17 cellular contexts compared by ENCODE assay signal in the genomic region with DNA sequence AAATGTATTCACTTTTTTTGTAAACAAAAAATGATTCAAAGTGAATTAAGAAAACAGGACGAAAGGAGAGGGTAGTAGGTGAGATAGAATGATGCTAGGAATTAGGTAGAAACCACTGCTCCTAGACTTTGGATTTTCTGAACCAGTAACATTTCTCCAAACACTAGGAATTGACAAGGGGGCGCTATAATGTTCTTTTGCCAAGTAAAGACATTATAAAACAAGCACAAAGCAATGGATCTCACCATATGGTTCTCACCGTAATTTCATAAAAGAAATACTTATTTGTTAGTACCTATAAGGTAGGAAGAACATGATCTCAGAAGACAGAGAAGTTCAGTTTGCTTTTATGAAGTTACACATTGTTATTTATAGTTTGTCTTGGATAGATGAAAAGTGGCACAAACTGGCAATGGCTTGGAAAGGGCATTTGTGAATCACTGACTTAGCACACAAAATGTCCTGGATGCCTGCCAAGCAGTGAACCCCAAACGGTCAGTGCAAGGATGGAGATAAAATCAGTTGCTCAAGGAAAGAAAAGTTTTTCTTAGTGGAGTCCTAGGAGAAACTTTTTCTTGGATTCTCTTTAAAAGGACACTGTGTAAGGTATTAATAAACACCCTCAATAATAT. TPM values are rescaled to one million over a fixed set of nuclear protein-coding genes. Genes with fewer than 3 reads are reported as not detected.
DNase-seq lines count a peak whose midpoint lies in the region; ATAC-seq, FAIRE-seq and TF ChIP-seq lines count a peak whose summit lies in the region.
"Had no signal": no experiment of that assay in that cellular context is flagged by ENCODE, and none has a peak within 500 bp of the region (broad histone marks: within the 10 kb centered on the region; RNA-seq: fewer than 3 reads in every experiment).

No MANE protein-coding gene starts in this region.

- DNase-seq in MCF 10A (ENCODE audit: unreplicated experiment) = peak; percentile 65
- DNase-seq in breast epithelium (ENCODE audit: low spot score in 2 of 2) = no peak
- peak; percentile 39 for DNase-seq in RKO (ENCODE audit: low spot score)
- no peak for DNase-seq in GM12892 (ENCODE audit: insufficient read length)
- no peak for DNase-seq in GM12891 (ENCODE audit: insufficient read length, low spot score)
- no peak for DNase-seq in heart left ventricle
- DNase-seq: activated CD4-positive, CD25-positive, alpha-beta regulatory T cell treated with anti-CD3 and anti-CD28 coated beads, Interleukin-2, amount 50 U/mL, for 72 hours; activated naive CD8-positive, alpha-beta T cell treated with anti-CD3 and anti-CD28 coated beads, Interleukin-2, amount 50 U/mL, for 24 hours; activated T-cell treated with anti-CD3 and anti-CD28 coated beads, Interleukin-2, amount 50 U/mL, for 1 hour; lower lobe of right lung; MV-4-11; small intestine; stomach had no signal

- 40 to 53% methylated on average over 4 of the region's 4 CpGs for WGBS in gastroesophageal sphincter (ENCODE audit: low coverage in 1 of 2), 2 donors
- WGBS in heart left ventricle, 4 donors = 45 to 57% (median 53%) methylated on average over 4 of the region's 4 CpGs

- H3K36me3 ChIP-seq in breast epithelium (no peaks in the 10 kb centered on the region), gastroesophageal sphincter (no peaks in the 10 kb centered on the region), heart left ventricle (no peaks in the 10 kb centered on the region)
- H3K36me3 ChIP-seq: lower lobe of right lung, stomach had no signal

- CTCF ChIA-PET in MCF 10A (lab: Yijun Ruan, JAX) = interaction anchor here (1.1 kb wide), 1 partner anchor 280 kb away, joined by 3 read pairs; no protein-coding TSS in a partner anchor

- POLR2A ChIA-PET in MCF 10A (lab: Yijun Ruan, JAX) = interaction anchor here (0.6 kb wide), 1 partner anchor 52 kb away, joined by 3 read pairs; no protein-coding TSS in a partner anchor

- intact Hi-C loops in MCF 10A (cut with micrococcal nuclease) = no loop called here
- intact Hi-C loops in breast epithelium (cut with DNase I; ENCODE audit: low total_unique reads) = no loop called here
- intact Hi-C loops in heart left ventricle (cut with DNase I) = loop anchor here in 1 of 10 donors (10.0 kb wide), 1 partner anchor 58 kb away; a partner anchor contains a TSS

- no peak for TF ChIP-seq EP300 in gastroesophageal sphincter (IDR thresholded peaks at IDR 0.05)

- TF ChIP-seq CTCF in MCF 10A (IDR thresholded peaks at IDR 0.05; ENCODE audit: unreplicated experiment) (no peak), breast epithelium (IDR thresholded peaks at IDR 0.05) (no peak), gastroesophageal sphincter (IDR thresholded peaks at IDR 0.05) (no peak), heart left ventricle (IDR thresholded peaks at IDR 0.05) (peak in 1 of 12 donors; percentile 11)

- TF ChIP-seq POLR2A in breast epithelium (IDR thresholded peaks at IDR 0.05) (no peak), gastroesophageal sphincter (IDR thresholded peaks at IDR 0.05) (no peak), GM12892 (IDR thresholded peaks at IDR 0.05; ENCODE audit: low read depth, low read length) (no peak), GM12891 (IDR thresholded peaks at IDR 0.05; ENCODE audit: low read depth, low read length) (no peak), heart left ventricle (IDR thresholded peaks at IDR 0.05) (no peak)

- H3K27ac ChIP-seq in breast epithelium (no peak overlapping the region), gastroesophageal sphincter (peak overlapping the region in 3 of 4 donors; percentile 17 to 42 (median 26)), heart left ventricle (peak overlapping the region in 1 of 12 donors; percentile 65)
- H3K27ac ChIP-seq: lower lobe of right lung had no signal

- H3K9me3 ChIP-seq in breast epithelium (no peaks in the 10 kb centered on the region), gastroesophageal sphincter (no peaks in the 10 kb centered on the region), heart left ventricle (no peaks in the 10 kb centered on the region)
- H3K9me3 ChIP-seq: lower lobe of right lung, stomach had no signal

- FAIRE-seq in GM12892 (lab: Jason Lieb, UNC) (no peak), GM12891 (lab: Jason Lieb, UNC) (no peak)
- FAIRE-seq: colon had no signal

- BruUV-seq in MCF 10A (replicated peaks; lab: Mats Ljungman, UMichigan) = no TSS peak

- H3K27me3 ChIP-seq in breast epithelium (no peaks in the 10 kb centered on the region), gastroesophageal sphincter (no peaks in the 10 kb centered on the region), heart left ventricle (no peaks in the 10 kb centered on the region)

- no peak overlapping the region for H3K4me3 Mint-ChIP-seq in MCF 10A (ENCODE audit: unreplicated experiment)
- H3K4me3 Mint-ChIP-seq: activated naive CD8-positive, alpha-beta T cell treated with anti-CD3 and anti-CD28 coated beads, Interleukin-2, amount 50 U/mL, for 24 hours had no signal

- H3K27ac Mint-ChIP-seq in MCF 10A (ENCODE audit: low read depth, unreplicated experiment) = peak overlapping the region; percentile 35
- H3K27ac Mint-ChIP-seq: activated naive CD8-positive, alpha-beta T cell treated with anti-CD3 and anti-CD28 coated beads, Interleukin-2, amount 50 U/mL, for 24 hours had no signal

- no peak overlapping the region for H3K4me3 ChIP-seq in breast epithelium
- no peak overlapping the region for H3K4me3 ChIP-seq in gastroesophageal sphincter
- H3K4me3 ChIP-seq in heart left ventricle = no peak overlapping the region
- H3K4me3 ChIP-seq: lower lobe of right lung, stomach had no signal

- no peaks in the 10 kb centered on the region for H3K9me3 Mint-ChIP-seq in MCF 10A (ENCODE audit: unreplicated experiment)
- H3K9me3 Mint-ChIP-seq: activated naive CD8-positive, alpha-beta T cell treated with anti-CD3 and anti-CD28 coated beads, Interleukin-2, amount 50 U/mL, for 24 hours had no signal

- H3K36me3 Mint-ChIP-seq in MCF 10A (ENCODE audit: insufficient read depth, unreplicated experiment) = no peaks in the 10 kb centered on the region

- H3K4me1 ChIP-seq in breast epithelium = no peaks in the 10 kb centered on the region
- peaks cover 0 to 60% (median 4%) of the 10 kb centered on the region in 3 donors for H3K4me1 ChIP-seq in gastroesophageal sphincter
- H3K4me1 ChIP-seq in heart left ventricle = peaks cover 0 to 21% (median 5%) of the 10 kb centered on the region in 12 donors

- ATAC-seq in gastroesophageal sphincter (no peak), GM18502 (IDR thresholded peaks at IDR 0.05; ENCODE audit: poor library complexity, unreplicated experiment) (no peak), heart left ventricle (no peak)
- ATAC-seq: activated naive CD8-positive, alpha-beta T cell treated with anti-CD3 and anti-CD28 coated beads, Interleukin-2, amount 50 U/mL, for 24 hours; esophagus mucosa; lower lobe of right lung had no signal

- peaks cover 24% of the 10 kb centered on the region for H3K4me1 Mint-ChIP-seq in MCF 10A (ENCODE audit: insufficient read depth, unreplicated experiment)

- no peaks in the 10 kb centered on the region for H3K27me3 Mint-ChIP-seq in MCF 10A (ENCODE audit: insufficient read depth, unreplicated experiment)
- H3K27me3 Mint-ChIP-seq: activated naive CD8-positive, alpha-beta T cell treated with anti-CD3 and anti-CD28 coated beads, Interleukin-2, amount 50 U/mL, for 24 hours had no signal

TF ChIP-seq in GM12891, 5 proteins besides CTCF, POLR2A, EP300 and RAD21:
- TF ChIP-seq POLR2AphosphoS5 (IDR thresholded peaks at IDR 0.05; ENCODE audit: low read depth, low read length) = no peak
- TF ChIP-seq SPI1 (IDR thresholded peaks at IDR 0.05; ENCODE audit: low read depth, low read length) = no peak
- no peak for TF ChIP-seq POU2F2 (IDR thresholded peaks at IDR 0.05; ENCODE audit: low read depth, low read length)
- TF ChIP-seq PAX5 (IDR thresholded peaks at IDR 0.05; ENCODE audit: insufficient read depth, low read length, severe bottlenecking) = no peak
- TF ChIP-seq TAF1 (IDR thresholded peaks at IDR 0.05; ENCODE audit: low read depth, low read length) = no peak

RNA-seq across cellular contexts. Expression of a gene that starts 8.1 kb away (rescaled TPM):
- total RNA-seq in MCF 10A (2022) (36.0 and 39.5 TPM in 2 replicates), breast epithelium (10 to 100 TPM; 55.2 to 80.9 (median 63.9) TPM), gastroesophageal sphincter (100 to 1,000 TPM; 190 to 279 (median 241) TPM), heart left ventricle (100 to 1,000 TPM in 6 of 9 donors, 10 to 100 TPM in 3; 81.7 to 269 (median 140) TPM)
- 30.8 TPM for polyA plus RNA-seq in GM12892 (2012; ENCODE audit: missing spikeins)
- polyA plus RNA-seq in GM12891 (2012; ENCODE audit: low read depth, missing spikeins) = 55.5 TPM
- 100 to 1,000 TPM in 1 of 2 donors, 10 to 100 TPM in 1; 92.3 to 184 TPM for polyA plus RNA-seq in heart left ventricle

RNA-seq across cellular contexts. Expression of a gene that starts 56.3 kb away (rescaled TPM):
- total RNA-seq in MCF 10A (2022) = 23.9 and 27.9 TPM in 2 replicates
- total RNA-seq in breast epithelium = 10 to 100 TPM; 11.0 to 26.2 (median 21.3) TPM
- total RNA-seq in gastroesophageal sphincter = 10 to 100 TPM; 19.9 to 35.6 (median 25.3) TPM
- polyA plus RNA-seq in GM12892 (2012; ENCODE audit: missing spikeins) = 25.6 TPM
- 19.3 TPM for polyA plus RNA-seq in GM12891 (2012; ENCODE audit: low read depth, missing spikeins)
- total RNA-seq in heart left ventricle = 10 to 100 TPM in 4 of 9 donors, 1 to 10 TPM in 5; 6.8 to 18.4 (median 8.7) TPM
- 1 to 10 TPM; 3.3 to 7.5 TPM for polyA plus RNA-seq in heart left ventricle

Comparison
In these comparisons a context has a peak if more than half of its experiments do, and no peak if none do; other contexts are left out.
1. DNase-seq: peak in MCF 10A (single experiment) and RKO (single experiment); none in breast epithelium (0 of 2), GM12892 (single experiment), GM12891 (single experiment) and heart left ventricle (0 of 5).
2. H3K27ac ChIP-seq: peak in gastroesophageal sphincter (3 of 4); none in breast epithelium (0 of 2).